In genomic region chr12:48907243-48907642, GRCh38 we compare ENCODE assay signal across 21 cellular contexts. TPM values are rescaled to one million over a fixed set of nuclear protein-coding genes. Genes with fewer than 3 reads are reported as not detected.
DNase-seq lines count a peak whose midpoint lies in the region; ATAC-seq, FAIRE-seq and TF ChIP-seq lines count a peak whose summit lies in the region.
"Had no signal": no experiment of that assay in that cellular context is flagged by ENCODE, and none has a peak within 500 bp of the region (broad histone marks: within the 10 kb centered on the region; RNA-seq: fewer than 3 reads in every experiment).

No MANE protein-coding gene starts in this region.

- FAIRE-seq in A549 (lab: Jason Lieb, UNC), result peak; percentile 28
- FAIRE-seq: G401.6, GM12892, GM18507 had no signal

- H3K36me3 Mint-ChIP-seq in progenitor cell of endocrine pancreas (ENCODE audit: insufficient read depth), result no peaks in the 10 kb centered on the region
- no peaks in the 10 kb centered on the region for H3K36me3 Mint-ChIP-seq in mesothelial cell of epicardium
- H3K36me3 Mint-ChIP-seq in immature natural killer cell, result no peaks in the 10 kb centered on the region
- H3K36me3 Mint-ChIP-seq: CD14-positive monocyte; CD4-positive, alpha-beta memory T cell had no signal

- no peaks in the 10 kb centered on the region for H3K27me3 Mint-ChIP-seq in progenitor cell of endocrine pancreas
- peaks cover 3% of the 10 kb centered on the region for H3K27me3 Mint-ChIP-seq in mesothelial cell of epicardium (ENCODE audit: low read depth)
- H3K27me3 Mint-ChIP-seq in immature natural killer cell (ENCODE audit: low read depth in 3 of 3), result peaks cover 0 to 6% (median 4%) of the 10 kb centered on the region in 3 donors

- H3K4me1 Mint-ChIP-seq in progenitor cell of endocrine pancreas (ENCODE audit: low read depth) (peaks cover 21% of the 10 kb centered on the region), mesothelial cell of epicardium (no peaks in the 10 kb centered on the region), immature natural killer cell (peaks cover 8 to 12% of the 10 kb centered on the region in 2 donors)

- no peak for TF ChIP-seq CTCF in A549 (IDR thresholded peaks at IDR 0.05)
- no peak for TF ChIP-seq CTCF in VCaP (conservative IDR thresholded peaks at IDR 0.05)
- no peak for TF ChIP-seq CTCF in progenitor cell of endocrine pancreas (IDR thresholded peaks at IDR 0.05; ENCODE audit: unreplicated experiment)
- TF ChIP-seq CTCF in mesothelial cell of epicardium (IDR thresholded peaks at IDR 0.05; ENCODE audit: unreplicated experiment), result no peak

- peaks cover 26% of the 10 kb centered on the region for H3K4me1 ChIP-seq in A549

- H3K4me2 ChIP-seq in A549, result peak overlapping the region; percentile 29; the same call in 1 of the 3 replicates
- H3K4me2 ChIP-seq: BLaER1 had no signal

- H3K9me3 ChIP-seq in A549, result no peaks in the 10 kb centered on the region
- H3K9me3 ChIP-seq: BLaER1 had no signal

- POLR2A ChIA-PET in A549 (lab: Yijun Ruan, JAX), result no interaction called here

- TF ChIP-seq EP300 in A549 (IDR thresholded peaks at IDR 0.05), result no peak

- H3K9me3 Mint-ChIP-seq in progenitor cell of endocrine pancreas (ENCODE audit: low read depth) (no peaks in the 10 kb centered on the region), mesothelial cell of epicardium (no peaks in the 10 kb centered on the region), immature natural killer cell (no peaks in the 10 kb centered on the region)
- H3K9me3 Mint-ChIP-seq: CD14-positive monocyte, HFFc6 had no signal

- CTCF ChIA-PET in A549 (lab: Yijun Ruan, JAX), result interaction anchor here (0.6 to 8.2 kb wide), 7 partner anchors 16 to 73 kb away, joined by 3 to 60 read pairs (median 6); partner anchors contain the start of genes FKBP11 and WNT1

- H3K4me3 ChIP-seq in A549, result no peak overlapping the region
- H3K4me3 ChIP-seq: BLaER1 had no signal

- no peak overlapping the region for H3K27ac Mint-ChIP-seq in progenitor cell of endocrine pancreas
- H3K27ac Mint-ChIP-seq in mesothelial cell of epicardium, result no peak overlapping the region
- H3K27ac Mint-ChIP-seq in immature natural killer cell, result peak overlapping the region in 1 of 6 donors; percentile 78
- H3K27ac Mint-ChIP-seq: CD4-positive, alpha-beta memory T cell; HFFc6 had no signal

- H3K27ac ChIP-seq in A549 (no peak overlapping the region), VCaP (peak overlapping the region; percentile 37)
- H3K27ac ChIP-seq: 22Rv1, BLaER1 had no signal

- H3K4me3 Mint-ChIP-seq in progenitor cell of endocrine pancreas (ENCODE audit: low read depth), result peak overlapping the region; percentile 9
- H3K4me3 Mint-ChIP-seq in mesothelial cell of epicardium, result no peak overlapping the region
- no peak overlapping the region for H3K4me3 Mint-ChIP-seq in immature natural killer cell
- H3K4me3 Mint-ChIP-seq: CD14-positive monocyte; CD4-positive, alpha-beta memory T cell; HFFc6 had no signal

- no peak for DNase-seq in A549 (ENCODE audit: low read depth in 1 of 2, low spot score in 1 of 2)
- DNase-seq in kidney tubule cell (ENCODE audit: low spot score), result peak; percentile 15
- no peak for DNase-seq in progenitor cell of endocrine pancreas (ENCODE audit: low spot score, unreplicated experiment)
- no peak for DNase-seq in mesothelial cell of epicardium (ENCODE audit: low spot score in 2 of 2, unreplicated experiment in 2 of 2)
- no peak for DNase-seq in immature natural killer cell
- DNase-seq in NCI-H2171 (lab: John Stamatoyannopoulos, UW), result no peak
- DNase-seq: CD4-positive, alpha-beta memory T cell; DMS 273 treated with DMSO at 0.1 percent for 48 hours; DMS53; GOT3; H7; HFFc6 had no signal

- 38% methylated on average over 3 of the region's 3 CpGs for WGBS in A549 (ENCODE audit: missing lambda C conversion rate)

- ATAC-seq in A549, result no peak
- ATAC-seq in HG02970 (IDR thresholded peaks at IDR 0.05; ENCODE audit: low FRiP score, unreplicated experiment), result no peak
- ATAC-seq: HCT116 had no signal

- no peak for TF ChIP-seq RAD21 in A549 (conservative IDR thresholded peaks at IDR 0.05 in 1 of 2, IDR thresholded peaks at IDR 0.05 in 1 of 2)

- TF ChIP-seq POLR2A in A549 (IDR thresholded peaks at IDR 0.05; ENCODE audit: low read length), result no peak

TF ChIP-seq in A549, 52 proteins besides CTCF, POLR2A, EP300 and RAD21:
- TF ChIP-seq POLR2AphosphoS2 (conservative IDR thresholded peaks at IDR 0.05; ENCODE audit: low read length), result no peak
- TF ChIP-seq RFX5 (IDR thresholded peaks at IDR 0.05), result no peak
- TF ChIP-seq RNF2 (IDR thresholded peaks at IDR 0.05; ENCODE audit: borderline replicate concordance, low read depth), result no peak
- no peak for TF ChIP-seq ESRRA (IDR thresholded peaks at IDR 0.05; ENCODE audit: borderline replicate concordance, low read length)
- TF ChIP-seq GATA3 (IDR thresholded peaks at IDR 0.05; ENCODE audit: borderline replicate concordance), result no peak
- no peak for TF ChIP-seq CHD2 (IDR thresholded peaks at IDR 0.05; ENCODE audit: low read length, partially characterized antibody)
- no peak for TF ChIP-seq ATOH8 (CRISPR knock-in tag; IDR thresholded peaks at IDR 0.05; ENCODE audit: low read depth)
- no peak for TF ChIP-seq BHLHE40 (IDR thresholded peaks at IDR 0.05; ENCODE audit: low read depth, low read length)
- TF ChIP-seq CBX2 (IDR thresholded peaks at IDR 0.05; ENCODE audit: borderline replicate concordance, low read depth), result no peak
- no peak for TF ChIP-seq NR3C1 (IDR thresholded peaks at IDR 0.05)
- no peak for TF ChIP-seq FOXS1 (CRISPR knock-in tag; IDR thresholded peaks at IDR 0.05)
TF ChIP-seq in A549: peak in this region for 0.

RNA-seq across cellular contexts. Expression of gene FKBP11, which starts 18.0 kb away (rescaled TPM):
- polyA plus RNA-seq in A549 (2011; rRNA removed) (50.9 and 61.9 TPM in 2 replicates), A549 (2017; fragmentation: RNase III; extraction: RNeasy Plus Mini Kit Qiagen cat#74134 plus additional on column Dnase treatment) (41.2 to 45.5 TPM (median 42.2 TPM) in 3 replicates), immature natural killer cell (100 to 1,000 TPM; 195 to 241 (median 226) TPM)
- polyA plus RNA-seq in A549 (2012; cell fraction: cytosol; rRNA removed), result 39.7 and 47.3 TPM in 2 replicates
- polyA plus RNA-seq in A549 (2012; cell fraction: nucleus; rRNA removed), result 107 and 122 TPM in 2 replicates
- 38.4 and 39.2 TPM in 2 replicates for polyA minus RNA-seq in A549 (2011; rRNA and poly(A)+ RNA removed)
- total RNA-seq in progenitor cell of endocrine pancreas (21.9 and 22.5 TPM in 2 replicates), mesothelial cell of epicardium (30.5 to 34.7 TPM (median 33.7 TPM) in 3 replicates)

RNA-seq across cellular contexts. Expression of gene RND1, which starts 41.6 kb away (rescaled TPM):
- 37.8 and 54.5 TPM in 2 replicates for polyA plus RNA-seq in A549 (2011; rRNA removed)
- 40.9 and 56.4 TPM in 2 replicates for polyA plus RNA-seq in A549 (2012; cell fraction: cytosol; rRNA removed)
- 52.9 and 85.6 TPM in 2 replicates for polyA plus RNA-seq in A549 (2012; cell fraction: nucleus; rRNA removed)
- polyA plus RNA-seq in A549 (2017; fragmentation: RNase III; extraction: RNeasy Plus Mini Kit Qiagen cat#74134 plus additional on column Dnase treatment), result 16.8 to 28.7 TPM (median 26.5 TPM) in 3 replicates
- polyA minus RNA-seq in A549 (2011; rRNA and poly(A)+ RNA removed), result 59.3 and 68.2 TPM in 2 replicates
- 12.4 and 12.5 TPM in 2 replicates for total RNA-seq in progenitor cell of endocrine pancreas
- total RNA-seq in mesothelial cell of epicardium, result 14.9 to 15.8 TPM (median 15.0 TPM) in 3 replicates
- polyA plus RNA-seq in immature natural killer cell, result 1 to 10 TPM in 1 of 3 donors, under 1 TPM in 1, not detected in 1; 0.63 to 1.7 TPM

RNA-seq across cellular contexts. Expression of gene ARF3, which starts 50.0 kb away (rescaled TPM):
- 281 and 287 TPM in 2 replicates for polyA plus RNA-seq in A549 (2011; rRNA removed)
- 232 and 234 TPM in 2 replicates for polyA plus RNA-seq in A549 (2012; cell fraction: cytosol; rRNA removed)
- 162 and 182 TPM in 2 replicates for polyA plus RNA-seq in A549 (2012; cell fraction: nucleus; rRNA removed)
- polyA plus RNA-seq in A549 (2017; fragmentation: RNase III; extraction: RNeasy Plus Mini Kit Qiagen cat#74134 plus additional on column Dnase treatment), result 133 to 138 TPM (median 138 TPM) in 3 replicates
- polyA minus RNA-seq in A549 (2011; rRNA and poly(A)+ RNA removed), result 136 and 144 TPM in 2 replicates
- total RNA-seq in progenitor cell of endocrine pancreas, result 135 and 149 TPM in 2 replicates
- total RNA-seq in mesothelial cell of epicardium, result 123 to 125 TPM (median 125 TPM) in 3 replicates
- 10 to 100 TPM; 31.2 to 40.7 (median 37.2) TPM for polyA plus RNA-seq in immature natural killer cell

RNA-seq across cellular contexts. Expression of gene DDX23, which starts 55.3 kb away (rescaled TPM):
- polyA plus RNA-seq in A549 (2011; rRNA removed) (132 TPM in 2 replicates), A549 (2017; fragmentation: RNase III; extraction: RNeasy Plus Mini Kit Qiagen cat#74134 plus additional on column Dnase treatment) (112 to 119 TPM (median 116 TPM) in 3 replicates), immature natural killer cell (10 to 100 TPM; 27.7 to 76.6 (median 37.7) TPM)
- polyA plus RNA-seq in A549 (2012; cell fraction: cytosol; rRNA removed), result 96.9 and 97.8 TPM in 2 replicates
- 129 and 169 TPM in 2 replicates for polyA plus RNA-seq in A549 (2012; cell fraction: nucleus; rRNA removed)
- polyA minus RNA-seq in A549 (2011; rRNA and poly(A)+ RNA removed), result 96.4 and 97.5 TPM in 2 replicates
- total RNA-seq in progenitor cell of endocrine pancreas (116 and 129 TPM in 2 replicates), mesothelial cell of epicardium (88.5 to 106 TPM (median 97.9 TPM) in 3 replicates)
